In the genomic region with DNA sequence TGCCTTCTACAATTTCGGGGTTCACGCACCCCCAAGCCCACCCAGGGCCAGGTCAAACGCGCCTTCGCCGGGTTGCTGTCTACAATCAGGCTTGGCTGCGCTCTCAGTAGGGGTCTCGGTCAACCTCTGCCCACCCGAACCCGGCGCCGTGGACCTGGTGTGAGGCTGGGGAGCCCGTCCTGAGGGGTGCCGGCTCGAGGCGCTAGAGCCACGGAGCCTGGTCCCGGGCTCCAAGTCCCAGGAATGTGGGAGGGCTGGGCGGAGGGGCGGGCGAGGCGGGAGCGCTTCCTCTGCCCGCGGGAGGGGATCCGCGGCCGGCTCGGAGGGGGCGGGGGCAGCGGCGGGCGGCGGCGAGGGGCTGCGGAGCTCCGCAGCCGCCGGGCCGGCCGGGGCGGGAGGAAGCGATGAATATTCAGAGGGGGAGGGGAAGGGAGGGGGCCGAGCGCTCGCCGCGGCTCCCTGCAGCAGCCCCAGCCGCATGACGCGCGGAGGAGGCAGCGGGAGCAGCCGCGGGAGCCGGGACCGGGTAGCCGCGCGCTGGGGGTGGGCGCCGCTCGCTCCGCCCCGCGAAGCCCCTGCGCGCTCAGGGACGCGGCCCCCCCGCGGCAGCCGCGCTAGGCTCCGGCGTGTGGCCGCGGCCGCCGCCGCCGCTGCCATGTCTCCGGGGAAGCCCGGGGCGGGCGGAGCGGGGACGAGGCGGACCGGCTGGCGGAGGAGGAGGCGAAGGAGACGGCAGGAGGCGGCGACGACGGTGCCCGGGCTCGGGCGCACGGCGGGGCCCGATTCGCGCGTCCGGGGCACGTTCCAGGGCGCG, we compare ENCODE assay signal across 8 cellular contexts. TPM values are rescaled to one million over a fixed set of nuclear protein-coding genes. Genes with fewer than 3 reads are reported as not detected.
A peak's percentile ranks its signal among the peaks of the same experiment; 100 is the strongest.
DNase-seq lines count a peak whose midpoint lies in the region; ATAC-seq and TF ChIP-seq lines count a peak whose summit lies in the region.

A gene (plus strand): TSS at position 467 of the 814 bp plus-strand sequence. CDS start 354 bp downstream, outside the sequence.

- H3K4me1 Mint-ChIP-seq in activated CD8-positive, alpha-beta T cell treated with anti-CD3 and anti-CD28 coated beads for 36 hours (ENCODE audit: low read depth) = peaks cover 24% of the 10 kb centered on the region

- H3K4me3 ChIP-seq in GM12875 (ENCODE audit: low read depth, low read length) (peak within 1 kb of the TSS; percentile 90), lung (peak within 1 kb of the TSS; percentile 79)

- ATAC-seq in activated CD8-positive, alpha-beta T cell treated with anti-CD3 and anti-CD28 coated beads for 36 hours = peak; percentile 60
- ATAC-seq in lung (ENCODE audit: insufficient read depth, low FRiP score) = peak; percentile 60

- peak within 1 kb of the TSS in 1 of 2 donors; percentile 79 for H3K27ac ChIP-seq in lung (ENCODE audit: low read depth in 1 of 2, low read length in 1 of 2)

- H3K27ac Mint-ChIP-seq in activated CD8-positive, alpha-beta T cell treated with anti-CD3 and anti-CD28 coated beads for 36 hours = peak within 1 kb of the TSS; percentile 7

- no peaks in the 10 kb centered on the region for H3K9me3 ChIP-seq in lung (ENCODE audit: control insufficient read depth in 2 of 2, insufficient read depth in 1 of 2, low read length in 1 of 2)

- 2 to 3% methylated on average over 74 to 110 of the region's 110 CpGs for WGBS in lung, 2 donors

- CTCF ChIA-PET in HEK293T (lab: Yijun Ruan, JAX) = no interaction called here
- CTCF ChIA-PET in activated CD8-positive, alpha-beta T cell treated with anti-CD3 and anti-CD28 coated beads for 36 hours (lab: Charles Lee) = interaction anchor here (0.6 kb wide), 1 partner anchor 46 kb away, joined by 4 read pairs; no protein-coding TSS in a partner anchor

- POLR2A ChIA-PET in HEK293T (lab: Yijun Ruan, JAX) = no interaction called here
- POLR2A ChIA-PET in activated CD8-positive, alpha-beta T cell treated with anti-CD3 and anti-CD28 coated beads for 36 hours (lab: Charles Lee) = interaction anchor here (1.3 to 2.0 kb wide), 2 partner anchors 25 to 76 kb away, joined by 3 to 7 read pairs; no protein-coding TSS in a partner anchor

- no peaks in the 10 kb centered on the region for H3K9me3 Mint-ChIP-seq in activated CD8-positive, alpha-beta T cell treated with anti-CD3 and anti-CD28 coated beads for 36 hours

- H3K27me3 Mint-ChIP-seq in activated CD8-positive, alpha-beta T cell treated with anti-CD3 and anti-CD28 coated beads for 36 hours = no peaks in the 10 kb centered on the region

- H3K36me3 ChIP-seq in lung (ENCODE audit: control insufficient read depth in 2 of 2, insufficient read depth in 2 of 2, low read length in 2 of 2) = no peaks in the 10 kb centered on the region

- intact Hi-C loops in activated CD8-positive, alpha-beta T cell treated with anti-CD3 and anti-CD28 coated beads for 36 hours (cut with micrococcal nuclease) = no loop called here

- H3K4me1 ChIP-seq in lung (ENCODE audit: control insufficient read depth in 2 of 2, insufficient read depth in 2 of 2, low read length in 2 of 2) = peaks cover 0 to 7% of the 10 kb centered on the region in 2 donors

- TF ChIP-seq CTCF in GM12875 (IDR thresholded peaks at IDR 0.05; ENCODE audit: borderline replicate concordance, insufficient read depth, low read depth, low read length) = no peak
- TF ChIP-seq CTCF in activated CD8-positive, alpha-beta T cell treated with anti-CD3 and anti-CD28 coated beads for 36 hours (IDR thresholded peaks at IDR 0.05) = no peak
- no peak for TF ChIP-seq CTCF in lung (IDR thresholded peaks at IDR 0.05; ENCODE audit: control extremely low read depth, extremely low read depth)

- peak within 1 kb of the TSS; percentile 75 for H3K4me3 Mint-ChIP-seq in activated CD8-positive, alpha-beta T cell treated with anti-CD3 and anti-CD28 coated beads for 36 hours

- H3K27me3 ChIP-seq in lung (ENCODE audit: control insufficient read depth, insufficient read depth) = no peaks in the 10 kb centered on the region

- DNase-seq in HEK293T (ENCODE audit: extremely low spot score) (peak; percentile 74), NCI-H146 treated with DMSO at 0.1 percent for 48 hours (lab: John Stamatoyannopoulos, UW; ENCODE audit: unreplicated experiment) (peak; percentile 10), lung (ENCODE audit: low spot score) (peak; percentile 56), NCI-H1694 (lab: John Stamatoyannopoulos, UW) (no peak)
- DNase-seq in activated CD8-positive, alpha-beta T cell treated with anti-CD3 and anti-CD28 coated beads for 36 hours = peak; percentile 54
- peak; percentile 29 for DNase-seq in effector CD8-positive, alpha-beta T cell (lab: John Stamatoyannopoulos, UW)
- peak; percentile 58 for DNase-seq in stimulated activated CD8-positive, alpha-beta memory T cell treated with anti-CD3 and anti-CD28 coated beads, Interleukin-12 subunit alpha, Interleukin-12 subunit beta, amount 100 ng/mL, for 4 hours (ENCODE audit: low read depth)

- H3K36me3 Mint-ChIP-seq in activated CD8-positive, alpha-beta T cell treated with anti-CD3 and anti-CD28 coated beads for 36 hours (ENCODE audit: low read depth) = peaks cover 11% of the 10 kb centered on the region

TF ChIP-seq in HEK293T, 16 proteins besides CTCF, POLR2A, EP300 and RAD21:
- no peak for TF ChIP-seq SUZ12 (IDR thresholded peaks at IDR 0.05)
- TF ChIP-seq FOXM1 (IDR thresholded peaks at IDR 0.05; ENCODE audit: borderline replicate concordance) = peak; percentile 84; the same call in 1 of the 2 replicates

RNA-seq across cellular contexts. Expression of the gene that starts here (rescaled TPM):
- 10 to 100 TPM; 21.5 to 23.4 TPM for total RNA-seq in activated CD8-positive, alpha-beta T cell treated with anti-CD3 and anti-CD28 coated beads for 36 hours
- total RNA-seq in lung = 10 to 100 TPM; 32.7 to 51.4 TPM
- 10 to 100 TPM in 1 of 2 donors, 1 to 10 TPM in 1; 3.9 to 31.4 TPM for polyA plus RNA-seq in lung
